In genomic region chr10:115093776-115094361, GRCh38 we compare ENCODE assay signal across 8 cellular contexts. TPM values are rescaled to one million over a fixed set of nuclear protein-coding genes. Genes with fewer than 3 reads are reported as not detected.
DNase-seq lines count a peak whose midpoint lies in the region; ATAC-seq and TF ChIP-seq lines count a peak whose summit lies in the region.

No MANE protein-coding gene starts in this region.

- TF ChIP-seq CTCF in GM12875 (IDR thresholded peaks at IDR 0.05; ENCODE audit: borderline replicate concordance, insufficient read depth, low read depth, low read length), result peak; percentile 42; the same call in 1 of the 2 replicates

- no peak overlapping the region for H3K27ac Mint-ChIP-seq in activated naive CD8-positive, alpha-beta T cell treated with anti-CD3 and anti-CD28 coated beads for 36 hours
- no peak overlapping the region for H3K27ac Mint-ChIP-seq in stimulated activated naive CD8-positive, alpha-beta T cell treated with anti-CD3 and anti-CD28 coated beads, Interleukin-15, Interleukin-2, amounts not matched to agents 100 ng/mL and 50 ng/mL, for 24 hours

- no peak overlapping the region for H3K9ac ChIP-seq in HUES48 (ENCODE audit: low read depth, low read length)

- H3K9me3 ChIP-seq in HUES48 (ENCODE audit: control insufficient read depth, insufficient read depth, low read length), result no peaks in the 10 kb centered on the region

- no peak overlapping the region for H3K27ac ChIP-seq in HUES48 (ENCODE audit: low read depth, low read length)

- H3K36me3 ChIP-seq in HUES48 (ENCODE audit: control insufficient read depth, insufficient read depth, low read length), result no peaks in the 10 kb centered on the region

- H3K4me1 ChIP-seq in HUES48 (ENCODE audit: control insufficient read depth, insufficient read depth, low read length), result peaks cover 32% of the 10 kb centered on the region

- peak; percentile 28 for DNase-seq in activated naive CD8-positive, alpha-beta T cell treated with anti-CD3 and anti-CD28 coated beads for 36 hours
- peak; percentile 68 for DNase-seq in iPS-NIHi11 (ENCODE audit: low spot score)
- no peak for DNase-seq in SIG-M5 (lab: John Stamatoyannopoulos, UW)
- no peak for DNase-seq in OCI-M1 (lab: John Stamatoyannopoulos, UW)

- no peaks in the 10 kb centered on the region for H3K9me3 Mint-ChIP-seq in activated naive CD8-positive, alpha-beta T cell treated with anti-CD3 and anti-CD28 coated beads for 36 hours
- no peaks in the 10 kb centered on the region for H3K9me3 Mint-ChIP-seq in stimulated activated naive CD8-positive, alpha-beta T cell treated with anti-CD3 and anti-CD28 coated beads, Interleukin-15, Interleukin-2, amounts not matched to agents 100 ng/mL and 50 ng/mL, for 24 hours

- H3K4me3 ChIP-seq in GM12875 (ENCODE audit: low read depth, low read length), result peak overlapping the region; percentile 77
- H3K4me3 ChIP-seq in HUES48 (ENCODE audit: low read depth, low read length), result peak overlapping the region; percentile 86

- H3K4me1 Mint-ChIP-seq in activated naive CD8-positive, alpha-beta T cell treated with anti-CD3 and anti-CD28 coated beads for 36 hours, result peaks cover 8% of the 10 kb centered on the region
- H3K4me1 Mint-ChIP-seq in stimulated activated naive CD8-positive, alpha-beta T cell treated with anti-CD3 and anti-CD28 coated beads, Interleukin-15, Interleukin-2, amounts not matched to agents 100 ng/mL and 50 ng/mL, for 24 hours (ENCODE audit: low read depth), result peaks cover 4% of the 10 kb centered on the region

- peak overlapping the region; percentile 56 for H3K4me3 Mint-ChIP-seq in activated naive CD8-positive, alpha-beta T cell treated with anti-CD3 and anti-CD28 coated beads for 36 hours
- peak overlapping the region; percentile 47 for H3K4me3 Mint-ChIP-seq in stimulated activated naive CD8-positive, alpha-beta T cell treated with anti-CD3 and anti-CD28 coated beads, Interleukin-15, Interleukin-2, amounts not matched to agents 100 ng/mL and 50 ng/mL, for 24 hours

- H3K36me3 Mint-ChIP-seq in activated naive CD8-positive, alpha-beta T cell treated with anti-CD3 and anti-CD28 coated beads for 36 hours, result no peaks in the 10 kb centered on the region
- H3K36me3 Mint-ChIP-seq in stimulated activated naive CD8-positive, alpha-beta T cell treated with anti-CD3 and anti-CD28 coated beads, Interleukin-15, Interleukin-2, amounts not matched to agents 100 ng/mL and 50 ng/mL, for 24 hours (ENCODE audit: low read depth), result no peaks in the 10 kb centered on the region

- H3K27me3 ChIP-seq in HUES48 (ENCODE audit: control insufficient read depth, insufficient read depth, low read length), result peaks cover 28% of the 10 kb centered on the region

- peak; percentile 57 for ATAC-seq in GM21526 (IDR thresholded peaks at IDR 0.05; ENCODE audit: low FRiP score, unreplicated experiment)

- H3K27me3 Mint-ChIP-seq in activated naive CD8-positive, alpha-beta T cell treated with anti-CD3 and anti-CD28 coated beads for 36 hours, result peaks cover 54% of the 10 kb centered on the region
- H3K27me3 Mint-ChIP-seq in stimulated activated naive CD8-positive, alpha-beta T cell treated with anti-CD3 and anti-CD28 coated beads, Interleukin-15, Interleukin-2, amounts not matched to agents 100 ng/mL and 50 ng/mL, for 24 hours, result peaks cover 56% of the 10 kb centered on the region

RNA-seq across cellular contexts. Expression of gene ATRNL1, which starts 0.7 kb away (rescaled TPM):
- 1 to 10 TPM in 1 of 2 experiments, under 1 TPM in 1; 0.41 to 1.0 TPM for total RNA-seq in activated naive CD8-positive, alpha-beta T cell treated with anti-CD3 and anti-CD28 coated beads for 36 hours

Comparison
In these comparisons a context has a peak if more than half of its experiments do, and no peak if none do; other contexts are left out.
1. DNase-seq: peak in activated naive CD8-positive, alpha-beta T cell treated with anti-CD3 and anti-CD28 coated beads for 36 hours (single experiment) and iPS-NIHi11 (single experiment); none in SIG-M5 (single experiment) and OCI-M1 (single experiment).